Comparison of ENCODE assay signal across 18 cellular contexts in the genomic region with DNA sequence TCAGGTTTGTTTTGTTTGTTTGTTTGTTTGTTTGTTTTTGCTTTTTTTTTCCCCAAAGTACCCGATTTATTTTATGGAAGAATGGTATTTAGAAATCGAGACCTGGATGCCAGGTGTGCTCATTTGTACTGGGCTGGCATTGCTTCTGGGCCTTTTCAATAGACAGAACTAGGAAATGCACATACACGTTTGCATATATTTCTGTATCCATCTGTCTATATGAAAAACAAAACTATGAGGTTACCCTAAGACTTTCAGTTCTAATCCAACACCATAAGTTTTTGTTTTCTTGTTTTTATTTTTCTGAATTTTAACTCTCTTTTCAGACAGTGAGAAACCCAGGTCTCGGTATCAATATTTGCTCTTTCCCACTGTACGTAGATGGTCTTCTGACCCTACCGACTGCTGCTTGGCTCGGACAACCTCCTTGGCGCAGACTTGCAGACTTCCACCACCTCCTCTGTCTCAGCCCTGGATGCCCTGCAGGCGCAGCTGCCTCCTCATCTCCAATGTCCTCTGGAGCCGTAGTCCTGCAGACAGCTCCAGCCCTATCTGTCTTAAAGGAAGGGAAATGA.
"Had no signal": no experiment of that assay in that cellular context is flagged by ENCODE, and none has a peak within 500 bp of the region (broad histone marks: within the 10 kb centered on the region; RNA-seq: fewer than 3 reads in every experiment).

No MANE protein-coding gene starts in this region.

- ATAC-seq: activated CD8-positive, alpha-beta memory T cell treated with anti-CD3 and anti-CD28 coated beads, Interleukin-2, amount 10 ng/mL, durations not matched to agents 7 days and 5 days; activated naive CD4-positive, alpha-beta T cell treated with anti-CD3 and anti-CD28 coated beads, Interleukin-2, amount 50 U/mL, for 72 hours; stimulated activated naive B cell treated with anti-CD40 and anti-IgM and Interleukin-4, amounts not matched to agents 10 μg/mL and 1 μg/mL and 100 μg/mL, for 72 hours had no signal

- H3K27ac Mint-ChIP-seq: activated CD8-positive, alpha-beta memory T cell treated with anti-CD3 and anti-CD28 coated beads, Interleukin-2, amount 10 ng/mL, durations not matched to agents 7 days and 5 days; activated naive CD4-positive, alpha-beta T cell treated with anti-CD3 and anti-CD28 coated beads, Interleukin-2, amount 50 U/mL, for 72 hours; activated T-cell treated with anti-CD3 and anti-CD28 coated beads, Interleukin-2, amount 50 U/mL, for 24 hours; brain; endodermal cell; stimulated activated naive B cell treated with anti-CD40 and anti-IgM and Interleukin-4, amounts not matched to agents 10 μg/mL and 1 μg/mL and 100 μg/mL, for 72 hours had no signal

- DNase-seq: activated CD4-positive, alpha-beta T cell treated with anti-CD3 and anti-CD28 coated beads, Interleukin-2, amount 50 U/mL, for 48 hours; activated CD4-positive, CD25-positive, alpha-beta regulatory T cell treated with anti-CD3 and anti-CD28 coated beads, Interleukin-2, amount 50 U/mL, for 72 hours; activated CD8-positive, alpha-beta memory T cell treated with anti-CD3 and anti-CD28 coated beads, Interleukin-2, amount 10 ng/mL, durations not matched to agents 7 days and 5 days; activated effector memory CD4-positive, alpha-beta T cell treated with anti-CD3 and anti-CD28 coated beads, Interleukin-2, amount 50 U/mL, for 16 hours; activated T-cell treated with anti-CD3 and anti-CD28 coated beads, Interleukin-2, amount 50 U/mL, for 24 hours; amniotic stem cell; dermis blood vessel endothelial cell; endodermal cell; erythroblast; kidney glomerular epithelial cell; ovary; sigmoid colon; stimulated activated CD4-positive, alpha-beta T cell treated with anti-CD3 and anti-CD28 coated beads, Interleukin-2, amount 100 ng/mL, for 24 hours; stimulated activated naive B cell treated with anti-CD40 and anti-IgM and Interleukin-4, amounts not matched to agents 10 μg/mL and 1 μg/mL and 100 μg/mL, for 72 hours; transverse colon had no signal

- H3K4me1 Mint-ChIP-seq: endodermal cell; stimulated activated naive B cell treated with anti-CD40 and anti-IgM and Interleukin-4, amounts not matched to agents 10 μg/mL and 1 μg/mL and 100 μg/mL, for 72 hours had no signal

- H3K4me3 ChIP-seq: hepatocyte, ovary, sigmoid colon, transverse colon had no signal

- H3K27me3 Mint-ChIP-seq: activated T-cell treated with anti-CD3 and anti-CD28 coated beads, Interleukin-2, amount 50 U/mL, for 24 hours; brain had no signal

- H3K36me3 Mint-ChIP-seq: activated CD8-positive, alpha-beta memory T cell treated with anti-CD3 and anti-CD28 coated beads, Interleukin-2, amount 10 ng/mL, durations not matched to agents 7 days and 5 days; activated naive CD4-positive, alpha-beta T cell treated with anti-CD3 and anti-CD28 coated beads, Interleukin-2, amount 50 U/mL, for 72 hours; brain had no signal

- H3K9me3 Mint-ChIP-seq: activated naive CD4-positive, alpha-beta T cell treated with anti-CD3 and anti-CD28 coated beads, Interleukin-2, amount 50 U/mL, for 72 hours; activated T-cell treated with anti-CD3 and anti-CD28 coated beads, Interleukin-2, amount 50 U/mL, for 24 hours; brain; endodermal cell; stimulated activated naive B cell treated with anti-CD40 and anti-IgM and Interleukin-4, amounts not matched to agents 10 μg/mL and 1 μg/mL and 100 μg/mL, for 72 hours had no signal

- H3K4me3 Mint-ChIP-seq: activated CD8-positive, alpha-beta memory T cell treated with anti-CD3 and anti-CD28 coated beads, Interleukin-2, amount 10 ng/mL, durations not matched to agents 7 days and 5 days; activated T-cell treated with anti-CD3 and anti-CD28 coated beads, Interleukin-2, amount 50 U/mL, for 24 hours; brain; endodermal cell; stimulated activated naive B cell treated with anti-CD40 and anti-IgM and Interleukin-4, amounts not matched to agents 10 μg/mL and 1 μg/mL and 100 μg/mL, for 72 hours had no signal
